8 cellular contexts compared by ENCODE assay signal in genomic region chr15:21284353-21284752, GRCh38.
A peak's percentile ranks its signal among the peaks of the same experiment; 100 is the strongest.
DNase-seq lines count a peak whose midpoint lies in the region; ATAC-seq, FAIRE-seq and TF ChIP-seq lines count a peak whose summit lies in the region.
"Not testable (repeated sequence)": the region's sequence is repeated elsewhere in the genome, so short reads cannot be mapped to it uniquely, and the experiment has no call there.

No MANE protein-coding gene starts in this region.

- CTCF ChIA-PET in A549 (lab: Yijun Ruan, JAX) = interaction anchor here (0.6 to 2.3 kb wide), 14 partner anchors 9 to 936 kb away, joined by 3 to 16 read pairs (median 3); no protein-coding TSS in a partner anchor

- not testable (repeated sequence) for TF ChIP-seq CTCF in A549 (IDR thresholded peaks at IDR 0.05); heart right ventricle (IDR thresholded peaks at IDR 0.05); pancreas (IDR thresholded peaks at IDR 0.05)

- H3K27ac ChIP-seq in A549, heart right ventricle, pancreas: not testable (repeated sequence)

- TF ChIP-seq POLR2A in A549 (IDR thresholded peaks at IDR 0.05; ENCODE audit: low read length) = not testable (repeated sequence)

- POLR2A ChIA-PET in A549 (lab: Yijun Ruan, JAX) = not testable (repeated sequence)

- not testable (repeated sequence) for H3K4me3 ChIP-seq in A549, heart right ventricle, pancreas

- not testable (repeated sequence) for H3K4me1 ChIP-seq in A549, heart right ventricle, pancreas

- not testable (repeated sequence) for H3K27me3 Mint-ChIP-seq in activated T-cell treated with anti-CD3 and anti-CD28 coated beads, Interleukin-2, amount 50 U/mL, for 72 hours (ENCODE audit: low read depth)

- not testable (repeated sequence) for H3K27me3 ChIP-seq in heart right ventricle, pancreas

- H3K36me3 Mint-ChIP-seq in activated T-cell treated with anti-CD3 and anti-CD28 coated beads, Interleukin-2, amount 50 U/mL, for 72 hours (ENCODE audit: insufficient read depth in 2 of 2) = not testable (repeated sequence)

- not testable (repeated sequence) for H3K4me3 Mint-ChIP-seq in activated T-cell treated with anti-CD3 and anti-CD28 coated beads, Interleukin-2, amount 50 U/mL, for 72 hours

- not testable (repeated sequence) for H3K9me3 ChIP-seq in A549, heart right ventricle, pancreas

- peak; percentile 97 for FAIRE-seq in A549 (lab: Jason Lieb, UNC)
- peak; percentile 91 for FAIRE-seq in pancreas (lab: Jason Lieb, UNC)

- ATAC-seq in A549 (peak; percentile 74 to 92), GM18870 (IDR thresholded peaks at IDR 0.05; ENCODE audit: unreplicated experiment) (peak; percentile 37), GM21576 (IDR thresholded peaks at IDR 0.05; ENCODE audit: unreplicated experiment) (peak; percentile 43), HG02973 (IDR thresholded peaks at IDR 0.05; ENCODE audit: unreplicated experiment) (peak; percentile 47), HG03565 (IDR thresholded peaks at IDR 0.05; ENCODE audit: unreplicated experiment) (peak; percentile 45), heart right ventricle (peak in 7 of 8 donors; percentile 58 to 82 (median 75)), pancreas (peak; percentile 81 to 95 (median 90))
- peak; percentile 77 to 79 for ATAC-seq in activated T-cell treated with anti-CD3 and anti-CD28 coated beads, Interleukin-2, amount 50 U/mL, for 72 hours (replicated peaks in 1 of 2)

- H3K36me3 ChIP-seq in heart right ventricle, pancreas: not testable (repeated sequence)

- TF ChIP-seq RAD21 in A549 (conservative IDR thresholded peaks at IDR 0.05 in 1 of 2, IDR thresholded peaks at IDR 0.05 in 1 of 2) = not testable (repeated sequence)

- H3K9me3 Mint-ChIP-seq in activated T-cell treated with anti-CD3 and anti-CD28 coated beads, Interleukin-2, amount 50 U/mL, for 72 hours = not testable (repeated sequence)

- not testable (repeated sequence) for H3K27ac Mint-ChIP-seq in activated T-cell treated with anti-CD3 and anti-CD28 coated beads, Interleukin-2, amount 50 U/mL, for 72 hours

- TF ChIP-seq EP300 in A549 (IDR thresholded peaks at IDR 0.05) = not testable (repeated sequence)

- not testable (repeated sequence) for DNase-seq in A549 (ENCODE audit: low read depth in 1 of 2, low spot score in 1 of 2); activated T-cell treated with anti-CD3 and anti-CD28 coated beads, Interleukin-2, amount 50 U/mL, for 72 hours; heart right ventricle; pancreas

- intact Hi-C loops in heart right ventricle (cut with DNase I); pancreas (cut with DNase I): not testable (repeated sequence)

- H3K4me2 ChIP-seq in A549 = not testable (repeated sequence)

- WGBS in A549 (ENCODE audit: missing lambda C conversion rate) = under 1% methylated on average over 1 of the region's 2 CpGs
- 31 to 42% methylated on average over 1 of the region's 2 CpGs for WGBS in heart right ventricle, 2 donors
- 9 to 13% methylated on average over 1 of the region's 2 CpGs for WGBS in pancreas, 2 donors

- H3K4me1 Mint-ChIP-seq in activated T-cell treated with anti-CD3 and anti-CD28 coated beads, Interleukin-2, amount 50 U/mL, for 72 hours (ENCODE audit: low read depth) = not testable (repeated sequence)

Comparison
In these comparisons a context has a peak if more than half of its experiments do, and no peak if none do; other contexts are left out.
1. ATAC-seq: peak in every context shown above with its lines; median percentile 90 in pancreas; 83 in A549; 78 in activated T-cell treated with anti-CD3 and anti-CD28 coated beads, Interleukin-2, amount 50 U/mL, for 72 hours; 75 in heart right ventricle; 47 in HG02973; 45 in HG03565; 43 in GM21576; 37 in GM18870.